Comparison of ENCODE assay signal across 8 cellular contexts in the genomic region with DNA sequence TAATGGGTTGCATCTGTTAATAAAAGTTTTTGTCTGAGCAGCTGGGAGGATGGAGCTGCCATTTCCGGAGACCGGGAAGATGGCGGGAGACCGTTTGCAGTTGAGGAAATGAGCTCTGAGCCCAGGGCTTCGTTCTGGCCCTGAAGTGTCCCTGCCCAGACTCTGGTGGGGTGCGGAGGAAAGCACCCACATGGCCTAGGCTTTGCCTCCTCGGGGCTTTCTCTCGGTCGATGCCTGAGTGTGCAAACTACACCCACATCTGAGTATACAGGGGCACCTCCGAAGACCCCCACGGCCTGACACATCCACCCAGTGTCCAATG. TPM values are rescaled to one million over a fixed set of nuclear protein-coding genes. Genes with fewer than 3 reads are reported as not detected.
DNase-seq lines count a peak whose midpoint lies in the region; ATAC-seq and TF ChIP-seq lines count a peak whose summit lies in the region.

No MANE protein-coding gene starts in this region.

- H3K36me3 ChIP-seq in colonic mucosa = no peaks in the 10 kb centered on the region

- peak overlapping the region; percentile 39 for H3K4me3 ChIP-seq in colonic mucosa

- H3K27ac Mint-ChIP-seq in activated CD4-positive, alpha-beta T cell treated with anti-CD3 and anti-CD28 coated beads for 36 hours = peak overlapping the region; percentile 96
- no peak overlapping the region for H3K27ac Mint-ChIP-seq in nephron progenitor cell

- TF ChIP-seq CTCF in colonic mucosa (IDR thresholded peaks at IDR 0.05) (no peak), nephron progenitor cell (IDR thresholded peaks at IDR 0.05) (no peak)

- POLR2A ChIA-PET in activated CD4-positive, alpha-beta T cell treated with anti-CD3 and anti-CD28 coated beads for 36 hours (lab: Charles Lee) = interaction anchor here (0.6 to 2.5 kb wide), 7 partner anchors 15 to 114 kb away, joined by 3 to 21 read pairs (median 6); a partner anchor contains a TSS

- no peaks in the 10 kb centered on the region for H3K9me3 Mint-ChIP-seq in activated CD4-positive, alpha-beta T cell treated with anti-CD3 and anti-CD28 coated beads for 36 hours (ENCODE audit: low read depth)
- no peaks in the 10 kb centered on the region for H3K9me3 Mint-ChIP-seq in nephron progenitor cell

- no peaks in the 10 kb centered on the region for H3K36me3 Mint-ChIP-seq in activated CD4-positive, alpha-beta T cell treated with anti-CD3 and anti-CD28 coated beads for 36 hours (ENCODE audit: low read depth)
- no peaks in the 10 kb centered on the region for H3K36me3 Mint-ChIP-seq in nephron progenitor cell (ENCODE audit: low read depth)

- peak overlapping the region; percentile 85 for H3K4me3 Mint-ChIP-seq in activated CD4-positive, alpha-beta T cell treated with anti-CD3 and anti-CD28 coated beads for 36 hours
- H3K4me3 Mint-ChIP-seq in nephron progenitor cell = peak overlapping the region; percentile 56

- peaks cover 21% of the 10 kb centered on the region for H3K27me3 Mint-ChIP-seq in activated CD4-positive, alpha-beta T cell treated with anti-CD3 and anti-CD28 coated beads for 36 hours
- peaks cover 19% of the 10 kb centered on the region for H3K27me3 Mint-ChIP-seq in nephron progenitor cell (ENCODE audit: low read depth, poor library complexity)

- intact Hi-C loops in activated CD4-positive, alpha-beta T cell treated with anti-CD3 and anti-CD28 coated beads for 36 hours (cut with DNase I, micrococcal nuclease) = loop anchor here (1.0 to 5.0 kb wide), 3 partner anchors 10 to 584 kb away; no protein-coding TSS in a partner anchor
- intact Hi-C loops in colonic mucosa (cut with DNase I) = loop anchor here (5.0 kb wide), 1 partner anchor 264 kb away; no protein-coding TSS in a partner anchor

- H3K9me3 ChIP-seq in colonic mucosa = no peaks in the 10 kb centered on the region

- H3K9ac ChIP-seq in colonic mucosa (ENCODE audit: low read depth in 2 of 2, low read length in 2 of 2) = peak overlapping the region; percentile 61 to 87

- peak; percentile 11 for ATAC-seq in activated CD4-positive, alpha-beta T cell treated with anti-CD3 and anti-CD28 coated beads for 36 hours
- peak; percentile 31 for ATAC-seq in HG03460 (IDR thresholded peaks at IDR 0.05; ENCODE audit: unreplicated experiment)

- no peaks in the 10 kb centered on the region for H3K4me1 ChIP-seq in colonic mucosa

- CTCF ChIA-PET in activated CD4-positive, alpha-beta T cell treated with anti-CD3 and anti-CD28 coated beads for 36 hours (lab: Charles Lee) = interaction anchor here (0.5 to 6.8 kb wide), 14 partner anchors 9 to 554 kb away, joined by 3 to 105 read pairs (median 9); a partner anchor contains a TSS

- no peaks in the 10 kb centered on the region for H3K27me3 ChIP-seq in colonic mucosa

- H3K27ac ChIP-seq in colonic mucosa = peak overlapping the region; percentile 87

- peaks cover 36% of the 10 kb centered on the region for H3K4me1 Mint-ChIP-seq in activated CD4-positive, alpha-beta T cell treated with anti-CD3 and anti-CD28 coated beads for 36 hours
- peaks cover 37% of the 10 kb centered on the region for H3K4me1 Mint-ChIP-seq in nephron progenitor cell

- DNase-seq in activated CD4-positive, alpha-beta T cell treated with anti-CD3 and anti-CD28 coated beads for 36 hours = peak; percentile 36
- DNase-seq in activated CD4-positive, alpha-beta T cell treated with anti-CD3 and anti-CD28 coated beads, Interleukin-2, amount 50 U/mL, for 4 hours = no peak
- no peak for DNase-seq in colonic mucosa
- DNase-seq in nephron progenitor cell = no peak
- DNase-seq in SIG-M5 (lab: John Stamatoyannopoulos, UW) = no peak
- DNase-seq in mesenteric fat pad (ENCODE audit: low spot score) = no peak
- no peak for DNase-seq in NCI-H2227 (lab: John Stamatoyannopoulos, UW; ENCODE audit: unreplicated experiment)

RNA-seq across cellular contexts. Expression of a gene that starts 15.6 kb away (rescaled TPM):
- total RNA-seq in activated CD4-positive, alpha-beta T cell treated with anti-CD3 and anti-CD28 coated beads for 36 hours = 1 to 10 TPM; 1.2 to 1.6 TPM
- total RNA-seq in colonic mucosa (not detected), mesenteric fat pad (not detected)

RNA-seq across cellular contexts. Expression of a gene that starts 44.6 kb away (rescaled TPM):
- 1 to 10 TPM; 5.3 to 5.5 TPM for total RNA-seq in activated CD4-positive, alpha-beta T cell treated with anti-CD3 and anti-CD28 coated beads for 36 hours
- total RNA-seq in colonic mucosa = 10 to 100 TPM in 1 of 2 donors, 1 to 10 TPM in 1; 5.9 to 20.0 TPM
- 0.67 TPM for total RNA-seq in mesenteric fat pad

RNA-seq across cellular contexts. Expression of a gene that starts 44.6 kb away (rescaled TPM):
- 10 to 100 TPM; 30.2 to 34.3 TPM for total RNA-seq in activated CD4-positive, alpha-beta T cell treated with anti-CD3 and anti-CD28 coated beads for 36 hours
- 100 to 1,000 TPM in 1 of 2 donors, 10 to 100 TPM in 1; 81.0 to 123 TPM for total RNA-seq in colonic mucosa
- 30.2 TPM for total RNA-seq in mesenteric fat pad
